ENCODE assay signal across 8 cellular contexts in the genomic region with DNA sequence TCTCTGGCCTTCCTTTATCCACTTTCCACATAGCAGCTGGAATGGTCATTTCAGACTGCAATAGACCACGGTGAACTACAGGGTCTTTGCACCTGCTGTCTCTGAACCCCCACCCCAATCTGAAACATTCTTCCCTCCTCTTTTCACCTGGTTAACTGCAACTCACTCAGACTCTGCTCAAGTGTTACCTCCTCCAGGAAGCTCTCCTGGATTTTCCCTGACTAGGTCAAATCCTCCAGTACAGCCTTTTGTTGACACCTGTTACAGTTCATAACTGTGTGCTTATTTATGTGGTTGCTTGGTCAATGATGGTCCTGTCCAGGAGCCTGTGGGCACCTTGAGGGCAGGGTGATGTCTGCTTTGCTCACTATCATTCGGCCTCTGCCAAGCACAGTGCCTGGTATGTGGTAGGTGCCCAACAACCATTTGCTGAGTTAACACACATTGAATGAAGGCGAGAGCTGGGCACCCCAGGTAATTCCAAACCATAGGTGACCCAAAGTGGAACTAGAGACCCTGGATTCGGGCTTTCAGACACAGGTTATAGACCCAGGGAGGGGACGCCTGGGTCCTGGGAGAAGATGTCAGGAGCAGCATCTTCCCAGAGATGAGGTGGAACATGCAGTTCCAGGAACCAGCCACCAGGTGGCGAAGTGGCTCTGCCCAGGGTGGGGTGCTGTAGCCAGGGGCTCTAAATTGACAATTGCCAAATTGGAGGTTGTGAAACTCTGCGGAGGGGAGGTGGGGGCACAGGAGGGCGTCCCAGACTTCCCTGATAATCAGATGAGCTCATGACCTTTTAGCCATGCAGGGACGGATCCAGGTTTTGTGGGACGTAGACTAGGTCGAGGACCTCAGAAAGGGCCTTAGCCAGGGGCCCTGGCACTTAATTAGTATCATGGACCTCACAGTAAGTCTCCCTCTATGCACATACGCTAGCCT. TPM values are rescaled to one million over a fixed set of nuclear protein-coding genes. Genes with fewer than 3 reads are reported as not detected.
DNase-seq lines count a peak whose midpoint lies in the region; ATAC-seq and TF ChIP-seq lines count a peak whose summit lies in the region.

No MANE protein-coding gene starts in this region.

- H3K9me3 Mint-ChIP-seq in CD8-positive, alpha-beta T cell: no peaks in the 10 kb centered on the region
- no peaks in the 10 kb centered on the region for H3K9me3 Mint-ChIP-seq in activated naive CD4-positive, alpha-beta T cell treated with anti-CD3 and anti-CD28 coated beads for 36 hours
- H3K9me3 Mint-ChIP-seq in glutamatergic neuron (ENCODE audit: unreplicated experiment): no peaks in the 10 kb centered on the region

- H4K91ac ChIP-seq in trophoblast cell (ENCODE audit: low read depth, low read length): no peak overlapping the region

- TF ChIP-seq EP300 in upper lobe of left lung (IDR thresholded peaks at IDR 0.05): no peak

- H3K27ac Mint-ChIP-seq in CD8-positive, alpha-beta T cell: no peak overlapping the region
- H3K27ac Mint-ChIP-seq in activated naive CD4-positive, alpha-beta T cell treated with anti-CD3 and anti-CD28 coated beads for 36 hours: no peak overlapping the region
- H3K27ac Mint-ChIP-seq in glutamatergic neuron (ENCODE audit: unreplicated experiment): no peak overlapping the region

- no peak overlapping the region for H2BK5ac ChIP-seq in trophoblast cell (ENCODE audit: low read depth, low read length, poor library complexity)

- no peak overlapping the region for H3K4me2 ChIP-seq in trophoblast cell (ENCODE audit: low read length)

- DNase-seq in CD8-positive, alpha-beta T cell: peak; percentile 47 to 82 (median 62)
- DNase-seq in HL-60 (ENCODE audit: low read depth in 1 of 2, low spot score in 1 of 2) (peak; percentile 52 to 59), RWPE2 (ENCODE audit: low spot score) (peak; percentile 37), glutamatergic neuron (peak; percentile 84), trophoblast cell (peak; percentile 27 to 75), upper lobe of left lung (peak in 1 of 2 donors; percentile 65)
- peak; percentile 74 for DNase-seq in activated naive CD4-positive, alpha-beta T cell treated with anti-CD3 and anti-CD28 coated beads for 36 hours

- H3K36me3 ChIP-seq in CD8-positive, alpha-beta T cell (ENCODE audit: insufficient read depth, low read length): no peaks in the 10 kb centered on the region
- H3K36me3 ChIP-seq in RWPE2 (ENCODE audit: low read depth) (no peaks in the 10 kb centered on the region), trophoblast cell (ENCODE audit: control insufficient read depth in 1 of 2, insufficient read depth in 2 of 2, low read length in 2 of 2) (peaks cover 5 to 6% of the 10 kb centered on the region in 2 experiments), upper lobe of left lung (no peaks in the 10 kb centered on the region)

- H3K4me1 Mint-ChIP-seq in CD8-positive, alpha-beta T cell (ENCODE audit: low read depth): no peaks in the 10 kb centered on the region
- no peaks in the 10 kb centered on the region for H3K4me1 Mint-ChIP-seq in activated naive CD4-positive, alpha-beta T cell treated with anti-CD3 and anti-CD28 coated beads for 36 hours (ENCODE audit: low read depth)
- H3K4me1 Mint-ChIP-seq in glutamatergic neuron (ENCODE audit: low read depth, unreplicated experiment): no peaks in the 10 kb centered on the region

- peaks cover 2% of the 10 kb centered on the region for H3K27me3 Mint-ChIP-seq in CD8-positive, alpha-beta T cell (ENCODE audit: low read depth)
- no peaks in the 10 kb centered on the region for H3K27me3 Mint-ChIP-seq in activated naive CD4-positive, alpha-beta T cell treated with anti-CD3 and anti-CD28 coated beads for 36 hours (ENCODE audit: low read depth)
- peaks cover 4% of the 10 kb centered on the region for H3K27me3 Mint-ChIP-seq in glutamatergic neuron (ENCODE audit: unreplicated experiment)

- ATAC-seq in CD8-positive, alpha-beta T cell: peak; percentile 96
- peak; percentile 81 for ATAC-seq in RWPE2 (ENCODE audit: low read depth)
- peak; percentile 45 to 91 for ATAC-seq in upper lobe of left lung (ENCODE audit: low FRiP score in 2 of 2)
- ATAC-seq in GM21390 (IDR thresholded peaks at IDR 0.05; ENCODE audit: unreplicated experiment): no peak

- no peaks in the 10 kb centered on the region for H3K4me1 ChIP-seq in CD8-positive, alpha-beta T cell (ENCODE audit: insufficient read depth, low read length)
- H3K4me1 ChIP-seq in RWPE2 (ENCODE audit: insufficient read depth, poor library complexity, severe bottlenecking) (no peaks in the 10 kb centered on the region), trophoblast cell (ENCODE audit: control insufficient read depth in 1 of 2, insufficient read depth in 2 of 2, low read length in 2 of 2) (no peaks in the 10 kb centered on the region), upper lobe of left lung (no peaks in the 10 kb centered on the region)

- H3K79me2 ChIP-seq in trophoblast cell (ENCODE audit: control insufficient read depth, insufficient read depth, low read length, poor library complexity): no peaks in the 10 kb centered on the region

- H3K14ac ChIP-seq in trophoblast cell (ENCODE audit: low read length): no peak overlapping the region

- no peaks in the 10 kb centered on the region for H3K36me3 Mint-ChIP-seq in CD8-positive, alpha-beta T cell
- no peaks in the 10 kb centered on the region for H3K36me3 Mint-ChIP-seq in activated naive CD4-positive, alpha-beta T cell treated with anti-CD3 and anti-CD28 coated beads for 36 hours (ENCODE audit: low read depth)
- H3K36me3 Mint-ChIP-seq in glutamatergic neuron (ENCODE audit: unreplicated experiment): no peaks in the 10 kb centered on the region

- H3K27me3 ChIP-seq in CD8-positive, alpha-beta T cell (ENCODE audit: insufficient read depth, low read length): no peaks in the 10 kb centered on the region
- no peaks in the 10 kb centered on the region for H3K27me3 ChIP-seq in HL-60 (ENCODE audit: insufficient read depth, poor library complexity, severe bottlenecking)
- no peaks in the 10 kb centered on the region for H3K27me3 ChIP-seq in RWPE2 (ENCODE audit: insufficient read depth, poor library complexity, severe bottlenecking)
- H3K27me3 ChIP-seq in trophoblast cell (ENCODE audit: insufficient read depth, low read length): no peaks in the 10 kb centered on the region
- H3K27me3 ChIP-seq in upper lobe of left lung: no peaks in the 10 kb centered on the region

- POLR2A ChIA-PET in CD8-positive, alpha-beta T cell (lab: Charles Lee): no interaction called here

- no peak overlapping the region for H2AK5ac ChIP-seq in trophoblast cell (ENCODE audit: low read length)

- no peak for TF ChIP-seq POLR2A in upper lobe of left lung (IDR thresholded peaks at IDR 0.05)

- H3K9ac ChIP-seq in trophoblast cell (ENCODE audit: low read length): no peak overlapping the region

- H3K4me3 Mint-ChIP-seq in CD8-positive, alpha-beta T cell: no peak overlapping the region
- H3K4me3 Mint-ChIP-seq in activated naive CD4-positive, alpha-beta T cell treated with anti-CD3 and anti-CD28 coated beads for 36 hours: no peak overlapping the region
- no peak overlapping the region for H3K4me3 Mint-ChIP-seq in glutamatergic neuron (ENCODE audit: unreplicated experiment)

- no peak overlapping the region for H3K4ac ChIP-seq in trophoblast cell (ENCODE audit: low read depth, low read length)

- no peak overlapping the region for H3K18ac ChIP-seq in trophoblast cell (ENCODE audit: low read length)

- no peak overlapping the region for H3K4me3 ChIP-seq in CD8-positive, alpha-beta T cell (ENCODE audit: low read depth, low read length)
- H3K4me3 ChIP-seq in HL-60 (replicated peaks; ENCODE audit: insufficient read depth, low read length) (no peak overlapping the region), RWPE2 (ENCODE audit: severe bottlenecking) (no peak overlapping the region), trophoblast cell (ENCODE audit: low read depth, low read length) (no peak overlapping the region), upper lobe of left lung (no peak overlapping the region)

- H3K23ac ChIP-seq in trophoblast cell (ENCODE audit: low read length): no peak overlapping the region

- H3K27ac ChIP-seq in CD8-positive, alpha-beta T cell (ENCODE audit: low read depth, low read length): no peak overlapping the region
- H3K27ac ChIP-seq in HL-60 (replicated peaks) (no peak overlapping the region), RWPE2 (ENCODE audit: poor library complexity, severe bottlenecking) (no peak overlapping the region), trophoblast cell (ENCODE audit: low read depth, low read length) (no peak overlapping the region), upper lobe of left lung (no peak overlapping the region)

- intact Hi-C loops in CD8-positive, alpha-beta T cell (cut with DNase I, micrococcal nuclease): loop anchor here (1.0 kb wide), 3 partner anchors 40 to 210 kb away; partner anchors contain the start of gene GLTP (in 1 of the 2)
- intact Hi-C loops in activated naive CD4-positive, alpha-beta T cell treated with anti-CD3 and anti-CD28 coated beads for 36 hours (cut with micrococcal nuclease): loop anchor here (1.0 kb wide), 4 partner anchors 40 to 295 kb away; partner anchors contain the start of gene GLTP

- no peaks in the 10 kb centered on the region for H3K79me1 ChIP-seq in trophoblast cell (ENCODE audit: low read length)

- no peak overlapping the region for H4K8ac ChIP-seq in trophoblast cell (ENCODE audit: low read depth, low read length)

- H2AFZ ChIP-seq in trophoblast cell (ENCODE audit: insufficient read depth, low read length, poor library complexity): no peak overlapping the region

- WGBS in trophoblast cell (ENCODE audit: extremely low coverage, insufficient coverage, insufficient read length): no CpG with 5 or more reads among the region's 12 CpGs
- WGBS in upper lobe of left lung, 2 donors: 39 to 46% methylated on average over 8 to 12 of the region's 12 CpGs

- peak; percentile 98 for TF ChIP-seq CTCF in CD8-positive, alpha-beta T cell (IDR thresholded peaks at IDR 0.05)
- TF ChIP-seq CTCF in HL-60 (IDR thresholded peaks at IDR 0.05; ENCODE audit: insufficient read depth, low read length) (peak; percentile 98), RWPE2 (IDR thresholded peaks at IDR 0.05; ENCODE audit: poor library complexity, severe bottlenecking) (peak; percentile 95), glutamatergic neuron (IDR thresholded peaks at IDR 0.05; ENCODE audit: partially characterized antibody, unreplicated experiment) (peak; percentile 99), upper lobe of left lung (IDR thresholded peaks at IDR 0.05) (peak; percentile 88 to 95 (median 91))

- H3K9me3 ChIP-seq in CD8-positive, alpha-beta T cell (ENCODE audit: low read length): no peaks in the 10 kb centered on the region
- H3K9me3 ChIP-seq in RWPE2 (ENCODE audit: severe bottlenecking) (no peaks in the 10 kb centered on the region), trophoblast cell (ENCODE audit: insufficient read depth, low read depth, low read length) (peaks cover 4% of the 10 kb centered on the region), upper lobe of left lung (no peaks in the 10 kb centered on the region)

- CTCF ChIA-PET in CD8-positive, alpha-beta T cell (lab: Charles Lee): interaction anchor here (0.6 to 3.8 kb wide), 30 partner anchors 9 to 269 kb away, joined by 3 to 61 read pairs (median 4); partner anchors contain the start of gene GLTP
- CTCF ChIA-PET in activated naive CD4-positive, alpha-beta T cell treated with anti-CD3 and anti-CD28 coated beads for 36 hours (lab: Charles Lee): interaction anchor here (0.6 to 6.1 kb wide), 26 partner anchors 10 to 831 kb away, joined by 3 to 103 read pairs (median 3); no protein-coding TSS in a partner anchor

- H2BK12ac ChIP-seq in trophoblast cell (ENCODE audit: low read length): no peak overlapping the region

- H4K12ac ChIP-seq in trophoblast cell (ENCODE audit: low read depth, low read length): no peak overlapping the region

- H2BK120ac ChIP-seq in trophoblast cell (ENCODE audit: insufficient read depth, low read length, poor library complexity): no peak overlapping the region

RNA-seq across cellular contexts. Expression of gene TRPV4, which starts 28.1 kb away (rescaled TPM):
- total RNA-seq in CD8-positive, alpha-beta T cell: not detected
- total RNA-seq in activated naive CD4-positive, alpha-beta T cell treated with anti-CD3 and anti-CD28 coated beads for 36 hours: not detected
- 0.17 TPM for total RNA-seq in glutamatergic neuron (ENCODE audit: unreplicated experiment)
- polyA plus RNA-seq in trophoblast cell (2013): 4.6 TPM in 2 replicates
- 1 to 10 TPM; 2.2 to 9.7 (median 5.4) TPM for total RNA-seq in upper lobe of left lung
